16 cellular contexts compared by ENCODE assay signal in the genomic region with DNA sequence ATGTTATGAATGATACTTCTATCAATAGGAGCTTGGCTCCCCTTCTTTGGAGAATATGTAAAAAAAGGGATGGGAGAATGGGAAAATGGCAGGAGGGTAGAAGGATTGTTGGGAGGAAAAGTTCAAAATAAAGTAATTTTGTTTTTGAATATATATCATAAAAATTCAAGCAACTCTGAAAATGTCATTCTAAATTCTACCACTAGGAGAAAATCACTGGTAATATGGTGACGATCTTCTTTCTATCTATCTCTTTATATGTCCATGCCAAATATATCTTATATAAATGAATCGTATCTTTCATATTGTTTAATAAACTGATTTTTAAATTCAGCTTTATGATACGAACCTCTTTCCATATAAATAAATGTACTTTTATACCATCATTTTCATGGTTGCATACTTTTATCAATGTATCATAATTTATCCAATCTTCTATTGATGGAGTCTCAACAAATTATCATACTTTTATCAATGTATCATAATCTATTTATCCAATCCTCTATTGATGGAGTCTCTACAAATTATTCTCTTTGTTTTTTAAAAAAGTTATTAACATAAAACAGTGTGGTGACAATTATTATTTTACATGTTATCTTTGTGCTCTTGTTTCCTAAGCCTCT.
DNase-seq lines count a peak whose midpoint lies in the region; ATAC-seq and TF ChIP-seq lines count a peak whose summit lies in the region.
"Had no signal": no experiment of that assay in that cellular context is flagged by ENCODE, and none has a peak within 500 bp of the region (broad histone marks: within the 10 kb centered on the region; RNA-seq: fewer than 3 reads in every experiment).

No MANE protein-coding gene starts in this region.

- H3K9me3 ChIP-seq in A673 (ENCODE audit: low read depth, low read length, poor library complexity, severe bottlenecking) (no peaks in the 10 kb centered on the region), hepatocyte (ENCODE audit: low read depth) (no peaks in the 10 kb centered on the region), gastrocnemius medialis (no peaks in the 10 kb centered on the region)
- H3K9me3 ChIP-seq: psoas muscle had no signal

- H3K4me3 ChIP-seq in A673 (ENCODE audit: low read depth, low read length, poor library complexity, severe bottlenecking), result no peak overlapping the region
- no peak overlapping the region for H3K4me3 ChIP-seq in hepatocyte
- no peak overlapping the region for H3K4me3 ChIP-seq in gastrocnemius medialis
- H3K4me3 ChIP-seq: BLaER1 treated with 17β-estradiol and CSF1 and Interleukin-3, amounts not matched to agents 10 nM and 100 nM; psoas muscle had no signal

- no peaks in the 10 kb centered on the region for H4K20me1 ChIP-seq in hepatocyte (ENCODE audit: insufficient read depth, poor library complexity, severe bottlenecking)
- H4K20me1 ChIP-seq: BLaER1 treated with 17β-estradiol and CSF1 and Interleukin-3, amounts not matched to agents 10 nM and 100 nM had no signal

- intact Hi-C loops in A673 (cut with micrococcal nuclease; ENCODE audit: unreplicated experiment) (no loop called here), gastrocnemius medialis (cut with DNase I; ENCODE audit: low total_unique reads) (no loop called here)

- no peak overlapping the region for H3K4me2 ChIP-seq in hepatocyte
- H3K4me2 ChIP-seq: BLaER1 treated with 17β-estradiol and CSF1 and Interleukin-3, amounts not matched to agents 10 nM and 100 nM had no signal

- no peak for TF ChIP-seq POLR2A in gastrocnemius medialis (IDR thresholded peaks at IDR 0.05)

- POLR2A ChIA-PET in A673 (lab: Charles Lee; ENCODE audit: low non-redundant PET) (no interaction called here), RWPE1 (lab: Yijun Ruan, JAX; ENCODE audit: low non-redundant PET) (no interaction called here)

- TF ChIP-seq CTCF in A673 (conservative IDR thresholded peaks at IDR 0.05; ENCODE audit: low read depth, low read length) (peak; percentile 36; the same call in 1 of the 2 replicates), GM12872 (IDR thresholded peaks at IDR 0.05; ENCODE audit: insufficient read depth, low read depth, low read length) (peak; percentile 21; the same call in 1 of the 3 replicates), RWPE1 (conservative IDR thresholded peaks at IDR 0.05; ENCODE audit: low read depth) (0 out of 2 replicates have a peak, but pooled peaks have one; percentile 10), hepatocyte (IDR thresholded peaks at IDR 0.05; ENCODE audit: poor library complexity) (peak; percentile 2), gastrocnemius medialis (IDR thresholded peaks at IDR 0.05 in 4 of 5, conservative IDR thresholded peaks at IDR 0.05 in 1 of 5) (no peak), GM10266 (IDR thresholded peaks at IDR 0.05; ENCODE audit: control insufficient read depth, insufficient read depth, low read depth, missing control alignments) (no peak)

- H3K27ac ChIP-seq in A673 (ENCODE audit: low read depth, low read length, poor library complexity, severe bottlenecking) (no peak overlapping the region), RWPE1 (no peak overlapping the region), hepatocyte (no peak overlapping the region), gastrocnemius medialis (no peak overlapping the region)
- H3K27ac ChIP-seq: BLaER1 treated with 17β-estradiol and CSF1 and Interleukin-3, amounts not matched to agents 10 nM and 100 nM; psoas muscle had no signal

- no peak overlapping the region for H2AFZ ChIP-seq in hepatocyte

- H3K9me2 ChIP-seq in hepatocyte (replicated peaks; ENCODE audit: insufficient read depth), result no peaks in the 10 kb centered on the region

- H3K79me2 ChIP-seq in hepatocyte, result no peaks in the 10 kb centered on the region

- H3K4me1 ChIP-seq in A673 (ENCODE audit: insufficient read depth, low read length, poor library complexity, severe bottlenecking) (no peaks in the 10 kb centered on the region), hepatocyte (ENCODE audit: insufficient read depth) (peaks cover 12% of the 10 kb centered on the region), gastrocnemius medialis (no peaks in the 10 kb centered on the region)

- H3K27me3 ChIP-seq in A673 (replicated peaks; ENCODE audit: insufficient read depth, low read depth, low read length, poor library complexity) (peaks cover 35% of the 10 kb centered on the region), hepatocyte (no peaks in the 10 kb centered on the region), gastrocnemius medialis (no peaks in the 10 kb centered on the region)
- H3K27me3 ChIP-seq: BLaER1 treated with 17β-estradiol and CSF1 and Interleukin-3, amounts not matched to agents 10 nM and 100 nM had no signal

- DNase-seq in A673 (ENCODE audit: low spot score) (no peak), RWPE1 (ENCODE audit: low spot score) (peak; percentile 22), hepatocyte (ENCODE audit: low spot score) (no peak), DMS79 treated with DMSO at 0.1 percent for 48 hours (lab: John Stamatoyannopoulos, UW) (no peak), gastrocnemius medialis (no peak), GM10266 (ENCODE audit: extremely low spot score) (no peak)
- DNase-seq: activated CD4-positive, alpha-beta T cell treated with anti-CD3 and anti-CD28 coated beads, Interleukin-2, amount 10 ng/mL, durations not matched to agents 7 days and 5 days; GDM1; H7; NCI-H187 treated with DMSO at 0.1 percent for 48 hours; NCI-H526; psoas muscle; Right ventricle myocardium superior had no signal

- WGBS in hepatocyte (ENCODE audit: low lambda C conversion rate, missing lambda C conversion rate), result 95% methylated on average over 3 of the region's 3 CpGs

- no peaks in the 10 kb centered on the region for H3K36me3 ChIP-seq in A673 (ENCODE audit: insufficient read depth, low read length, poor library complexity, severe bottlenecking)
- no peaks in the 10 kb centered on the region for H3K36me3 ChIP-seq in hepatocyte (replicated peaks; ENCODE audit: insufficient read depth, low read depth)
- no peaks in the 10 kb centered on the region for H3K36me3 ChIP-seq in gastrocnemius medialis
- H3K36me3 ChIP-seq: BLaER1 treated with 17β-estradiol and CSF1 and Interleukin-3, amounts not matched to agents 10 nM and 100 nM had no signal

- CTCF ChIA-PET in A673 (lab: Charles Lee) (no interaction called here), RWPE1 (lab: Yijun Ruan, JAX) (interaction anchor here (0.6 kb wide), 1 partner anchor 82 kb away, joined by 3 read pairs; no protein-coding TSS in a partner anchor)

- in situ Hi-C loops in gastrocnemius medialis (cut with MboI; ENCODE audit: low sequenced_read_pairs in 4 of 4), result no loop called here

- no TSS peak for BruUV-seq in A673 (replicated peaks; lab: Mats Ljungman, UMichigan)

- ATAC-seq in gastrocnemius medialis (no peak), GM21825 (IDR thresholded peaks at IDR 0.05; ENCODE audit: unreplicated experiment) (no peak)
- ATAC-seq: psoas muscle had no signal

Comparison
In these comparisons a context has a peak if more than half of its experiments do, and no peak if none do; other contexts are left out.
1. CTCF ChIP-seq: peak in A673 (single experiment), GM12872 (single experiment), RWPE1 (single experiment) and hepatocyte (single experiment); none in gastrocnemius medialis (0 of 5) and GM10266 (single experiment).